Comparison of ENCODE assay signal across 28 cellular contexts in the genomic region with DNA sequence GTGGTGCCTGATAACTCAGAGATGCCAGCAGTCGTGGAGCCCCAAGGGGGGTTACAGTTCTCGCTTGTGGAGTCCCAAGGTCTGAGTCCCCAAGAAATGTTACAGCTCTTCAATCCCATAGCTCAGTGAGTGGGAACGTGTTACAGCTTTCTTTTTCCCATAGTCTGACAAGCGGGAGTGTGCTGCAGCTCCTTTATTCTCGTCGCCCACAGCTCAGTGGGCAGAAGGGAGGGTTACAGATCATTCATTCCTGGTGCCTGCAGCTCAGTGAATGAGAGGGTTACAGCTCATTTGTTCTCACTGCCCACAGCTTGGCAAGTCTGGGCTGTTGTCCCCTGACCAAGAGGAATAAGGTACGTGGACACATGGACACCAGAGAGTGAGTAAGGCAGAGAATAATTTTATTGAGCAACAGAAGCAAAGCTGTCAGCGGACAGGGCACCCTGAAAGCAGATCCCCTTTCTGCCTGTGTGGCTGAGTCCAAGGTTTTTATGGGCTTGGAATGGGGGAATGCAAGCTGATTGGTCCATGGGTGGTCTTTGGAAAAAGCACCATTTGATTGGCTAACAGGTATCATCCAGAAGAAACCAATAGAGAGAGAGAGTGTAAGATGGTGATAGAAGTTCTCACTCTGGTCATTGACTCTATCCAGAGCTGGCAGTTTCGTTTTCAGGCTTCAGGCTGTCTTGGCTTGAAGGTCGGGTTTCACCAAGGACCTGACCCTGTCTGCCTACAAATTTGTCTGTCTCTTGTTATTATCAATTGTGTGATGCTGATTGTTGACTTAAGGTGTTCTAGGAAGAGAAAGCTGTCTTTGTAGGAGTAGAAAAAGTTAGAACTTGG. TPM values are rescaled to one million over a fixed set of nuclear protein-coding genes. Genes with fewer than 3 reads are reported as not detected.
DNase-seq lines count a peak whose midpoint lies in the region; ATAC-seq, FAIRE-seq and TF ChIP-seq lines count a peak whose summit lies in the region.
"Had no signal": no experiment of that assay in that cellular context is flagged by ENCODE, and none has a peak within 500 bp of the region (broad histone marks: within the 10 kb centered on the region; RNA-seq: fewer than 3 reads in every experiment).

No MANE protein-coding gene starts in this region.

- intact Hi-C loops in head of caudate nucleus (cut with DNase I): no loop called here

- H3K9ac ChIP-seq in Karpas-422 (ENCODE audit: low read length): no peak overlapping the region
- H3K9ac ChIP-seq in trophoblast cell (ENCODE audit: low read length): no peak overlapping the region
- H3K9ac ChIP-seq: BLaER1 treated with 17β-estradiol and CSF1 and Interleukin-3, amounts not matched to agents 10 nM and 100 nM had no signal

- H3K4me2 ChIP-seq in Karpas-422 (ENCODE audit: low read depth, low read length, poor library complexity, severe bottlenecking): no peak overlapping the region
- H3K4me2 ChIP-seq in trophoblast cell (ENCODE audit: low read length): no peak overlapping the region
- H3K4me2 ChIP-seq: A549; BLaER1 treated with 17β-estradiol and CSF1 and Interleukin-3, amounts not matched to agents 10 nM and 100 nM; GM23338 had no signal

- no peak for FAIRE-seq in D721Med (lab: Jason Lieb, UNC)
- FAIRE-seq: A549 had no signal

- H3K36me3 ChIP-seq in Karpas-422 (ENCODE audit: insufficient read depth, low read length) (no peaks in the 10 kb centered on the region), trophoblast cell (ENCODE audit: control insufficient read depth in 1 of 2, insufficient read depth in 2 of 2, low read length in 2 of 2) (peaks cover 10 to 14% of the 10 kb centered on the region in 2 experiments)

- H2AK5ac ChIP-seq in trophoblast cell (ENCODE audit: low read length): no peak overlapping the region

- H3K14ac ChIP-seq in trophoblast cell (ENCODE audit: low read length): no peak overlapping the region

- H4K8ac ChIP-seq in trophoblast cell (ENCODE audit: low read depth, low read length): no peak overlapping the region

- H3K27me3 ChIP-seq in Karpas-422 (ENCODE audit: low read length) (no peaks in the 10 kb centered on the region), trophoblast cell (ENCODE audit: insufficient read depth, low read length) (no peaks in the 10 kb centered on the region)
- H3K27me3 ChIP-seq: BLaER1 treated with 17β-estradiol and CSF1 and Interleukin-3, amounts not matched to agents 10 nM and 100 nM had no signal

- H2BK5ac ChIP-seq in trophoblast cell (ENCODE audit: low read depth, low read length, poor library complexity): no peak overlapping the region

- ATAC-seq in HG03025 (IDR thresholded peaks at IDR 0.05; ENCODE audit: low FRiP score, unreplicated experiment): no peak
- ATAC-seq: A549, GM23338, Panc1 had no signal

- H3K27ac ChIP-seq in Karpas-422 (ENCODE audit: low read length) (no peak overlapping the region), trophoblast cell (ENCODE audit: low read depth, low read length) (no peak overlapping the region)
- H3K27ac ChIP-seq: A549; BLaER1 treated with 17β-estradiol and CSF1 and Interleukin-3, amounts not matched to agents 10 nM and 100 nM; HL-60; RWPE1 had no signal

- no peak for TF ChIP-seq CTCF in D721Med (IDR thresholded peaks at IDR 0.05; ENCODE audit: insufficient read depth, missing control alignments)

- H3K79me1 ChIP-seq in trophoblast cell (ENCODE audit: low read length): peaks cover 3% of the 10 kb centered on the region

- H3K4ac ChIP-seq in trophoblast cell (ENCODE audit: low read depth, low read length): peak overlapping the region; percentile 50

- no peak overlapping the region for H2AFZ ChIP-seq in Karpas-422 (ENCODE audit: low read length)
- no peak overlapping the region for H2AFZ ChIP-seq in trophoblast cell (ENCODE audit: insufficient read depth, low read length, poor library complexity)
- H2AFZ ChIP-seq: GM23338 had no signal

- peak; percentile 20 for DNase-seq in Karpas-422
- DNase-seq in OCI-M1 (lab: John Stamatoyannopoulos, UW): peak; percentile 21
- DNase-seq in head of caudate nucleus: peak in 23 of 42 donors; percentile 20 to 84 (median 38)
- no peak for DNase-seq in trophoblast cell
- no peak for DNase-seq in NCI-H345 (lab: John Stamatoyannopoulos, UW)
- no peak for DNase-seq in D721Med (ENCODE audit: insufficient read length, low spot score)
- no peak for DNase-seq in NCI-H2171 treated with DMSO at 0.1 percent for 48 hours (lab: John Stamatoyannopoulos, UW)
- DNase-seq: AML-193; CD4-positive, alpha-beta T cell; DMS53; H9; HFFc6; MV-4-11; NCI-H1105; NCI-H146; NCI-H2029; NCI-H2227 treated with DMSO at 0.1 percent for 48 hours; NCI-H510A; NCI-H774; SHP77; T-helper 1 cell had no signal

- H3K9me3 ChIP-seq in Karpas-422 (ENCODE audit: low read length): no peaks in the 10 kb centered on the region
- H3K9me3 ChIP-seq in trophoblast cell (ENCODE audit: insufficient read depth, low read depth, low read length): peaks cover 6% of the 10 kb centered on the region
- H3K9me3 ChIP-seq: A549 had no signal

- WGBS in trophoblast cell (ENCODE audit: extremely low coverage, insufficient coverage, insufficient read length): no CpG with 5 or more reads among the region's 10 CpGs

- no peak overlapping the region for H3K18ac ChIP-seq in trophoblast cell (ENCODE audit: low read length)

- no peak overlapping the region for H4K91ac ChIP-seq in trophoblast cell (ENCODE audit: low read depth, low read length)

- no peak overlapping the region for H2BK120ac ChIP-seq in trophoblast cell (ENCODE audit: insufficient read depth, low read length, poor library complexity)

- H4K20me1 ChIP-seq in Karpas-422 (ENCODE audit: insufficient read depth, low read depth, low read length): no peaks in the 10 kb centered on the region
- H4K20me1 ChIP-seq: BLaER1 treated with 17β-estradiol and CSF1 and Interleukin-3, amounts not matched to agents 10 nM and 100 nM had no signal

- H3K9me2 ChIP-seq in Karpas-422 (replicated peaks; ENCODE audit: insufficient read depth, low read length): no peaks in the 10 kb centered on the region

- H3K23ac ChIP-seq in trophoblast cell (ENCODE audit: low read length): no peak overlapping the region

- no peak overlapping the region for H4K12ac ChIP-seq in trophoblast cell (ENCODE audit: low read depth, low read length)

- H3K4me1 ChIP-seq in Karpas-422 (ENCODE audit: low read length) (no peaks in the 10 kb centered on the region), trophoblast cell (ENCODE audit: control insufficient read depth in 1 of 2, insufficient read depth in 2 of 2, low read length in 2 of 2) (peaks cover 11 to 24% of the 10 kb centered on the region in 2 experiments)
- H3K4me1 ChIP-seq: BLaER1 treated with 17β-estradiol and CSF1 and Interleukin-3, amounts not matched to agents 10 nM and 100 nM had no signal

- no peaks in the 10 kb centered on the region for H3K79me2 ChIP-seq in Karpas-422 (ENCODE audit: low read length)
- peaks cover 17% of the 10 kb centered on the region for H3K79me2 ChIP-seq in trophoblast cell (ENCODE audit: control insufficient read depth, insufficient read depth, low read length, poor library complexity)

- H2BK12ac ChIP-seq in trophoblast cell (ENCODE audit: low read length): no peak overlapping the region

- H3K4me3 ChIP-seq in Karpas-422 (ENCODE audit: low read length) (no peak overlapping the region), trophoblast cell (ENCODE audit: low read depth, low read length) (no peak overlapping the region)
- H3K4me3 ChIP-seq: A549; BLaER1 treated with 17β-estradiol and CSF1 and Interleukin-3, amounts not matched to agents 10 nM and 100 nM; GM23338 had no signal

RNA-seq across cellular contexts. Expression of a gene that starts 16.4 kb away (rescaled TPM):
- total RNA-seq in Karpas-422 (2014; rRNA removed; shearing (Covaris generic); ENCODE audit: low replicate concordance): not detected in 2 replicates
- polyA plus RNA-seq in trophoblast cell (2013): 43.5 and 44.6 TPM in 2 replicates

Comparison
In these comparisons a context has a peak if more than half of its experiments do, and no peak if none do; other contexts are left out.
1. DNase-seq: peak in Karpas-422 (single experiment), OCI-M1 (single experiment) and head of caudate nucleus (23 of 42); none in trophoblast cell (0 of 2), NCI-H345 (single experiment), D721Med (single experiment) and NCI-H2171 treated with DMSO at 0.1 percent for 48 hours (single experiment).